ENCODE assay signal across 8 cellular contexts in genomic region chr20:29120575-29120974, GRCh38.
A peak's percentile ranks its signal among the peaks of the same experiment; 100 is the strongest.
DNase-seq lines count a peak whose midpoint lies in the region; ATAC-seq, FAIRE-seq and TF ChIP-seq lines count a peak whose summit lies in the region.
"Not testable (repeated sequence)": the region's sequence is repeated elsewhere in the genome, so short reads cannot be mapped to it uniquely, and the experiment has no call there.

No MANE protein-coding gene starts in this region.

- H3K36me3 Mint-ChIP-seq in activated naive CD8-positive, alpha-beta T cell treated with anti-CD3 and anti-CD28 coated beads, Interleukin-2, amount 50 U/mL, for 24 hours (ENCODE audit: low read depth): not testable (repeated sequence)

- H3K14ac ChIP-seq in trophoblast cell (ENCODE audit: low read length): not testable (repeated sequence)

- H3K4me1 Mint-ChIP-seq in activated naive CD8-positive, alpha-beta T cell treated with anti-CD3 and anti-CD28 coated beads, Interleukin-2, amount 50 U/mL, for 24 hours: not testable (repeated sequence)

- not testable (repeated sequence) for H3K18ac ChIP-seq in trophoblast cell (ENCODE audit: low read length)

- not testable (repeated sequence) for H4K91ac ChIP-seq in trophoblast cell (ENCODE audit: low read depth, low read length)

- TF ChIP-seq EP300 in A549 (IDR thresholded peaks at IDR 0.05): peak in 1 of 2 experiments; percentile 30; a peak in 1 of 5 replicates
- not testable (repeated sequence) for TF ChIP-seq EP300 in gastroesophageal sphincter (IDR thresholded peaks at IDR 0.05)

- H2BK12ac ChIP-seq in trophoblast cell (ENCODE audit: low read length): not testable (repeated sequence)

- WGBS in A549 (ENCODE audit: missing lambda C conversion rate): 3% methylated on average over 2 of the region's 2 CpGs
- WGBS in gastroesophageal sphincter (ENCODE audit: low coverage in 1 of 2), 2 donors: 4 to 10% methylated on average over 2 of the region's 2 CpGs
- WGBS in lung, 2 donors: 19 to 27% methylated on average over 2 of the region's 2 CpGs
- no CpG with 5 or more reads among the region's 2 CpGs for WGBS in trophoblast cell (ENCODE audit: extremely low coverage, insufficient coverage, insufficient read length)

- peak in 1 of 2 experiments; percentile 74 for DNase-seq in A549 (ENCODE audit: low read depth in 1 of 2, low spot score in 1 of 2)
- DNase-seq in H4 (ENCODE audit: low spot score): peak; percentile 85
- DNase-seq in activated naive CD8-positive, alpha-beta T cell treated with anti-CD3 and anti-CD28 coated beads, Interleukin-2, amount 50 U/mL, for 24 hours; left lobe of liver (ENCODE audit: low spot score); lung (ENCODE audit: low spot score); trophoblast cell; thoracic aorta (ENCODE audit: low spot score): not testable (repeated sequence)

- not testable (repeated sequence) for FAIRE-seq in A549 (lab: Jason Lieb, UNC)

- H3K27ac Mint-ChIP-seq in activated naive CD8-positive, alpha-beta T cell treated with anti-CD3 and anti-CD28 coated beads, Interleukin-2, amount 50 U/mL, for 24 hours: not testable (repeated sequence)

- H3K27ac ChIP-seq in A549: peak overlapping the region in 1 of 2 experiments; percentile 52; a peak in 2 of 6 replicates
- not testable (repeated sequence) for H3K27ac ChIP-seq in gastroesophageal sphincter; lung (ENCODE audit: low read depth in 1 of 2, low read length in 1 of 2); trophoblast cell (ENCODE audit: low read depth, low read length); thoracic aorta

- H3K4me3 ChIP-seq in A549, gastroesophageal sphincter, lung, thoracic aorta: not testable (repeated sequence)
- H3K4me3 ChIP-seq in trophoblast cell (ENCODE audit: low read depth, low read length): peak overlapping the region; percentile 30

- H3K79me1 ChIP-seq in trophoblast cell (ENCODE audit: low read length): not testable (repeated sequence)

- not testable (repeated sequence) for H2BK5ac ChIP-seq in trophoblast cell (ENCODE audit: low read depth, low read length, poor library complexity)

- not testable (repeated sequence) for H3K27me3 Mint-ChIP-seq in activated naive CD8-positive, alpha-beta T cell treated with anti-CD3 and anti-CD28 coated beads, Interleukin-2, amount 50 U/mL, for 24 hours

- not testable (repeated sequence) for H4K12ac ChIP-seq in trophoblast cell (ENCODE audit: low read depth, low read length)

- H3K9me3 ChIP-seq in A549 (peaks cover 12% of the 10 kb centered on the region), lung (ENCODE audit: control insufficient read depth in 2 of 2, insufficient read depth in 1 of 2, low read length in 1 of 2) (peaks cover 3 to 13% of the 10 kb centered on the region in 2 donors), trophoblast cell (ENCODE audit: insufficient read depth, low read depth, low read length) (peaks cover 21% of the 10 kb centered on the region)
- not testable (repeated sequence) for H3K9me3 ChIP-seq in gastroesophageal sphincter, thoracic aorta

- CTCF ChIA-PET in A549 (lab: Yijun Ruan, JAX): not testable (repeated sequence)

- H3K36me3 ChIP-seq in gastroesophageal sphincter: peaks cover 0 to 18% of the 10 kb centered on the region in 2 donors
- not testable (repeated sequence) for H3K36me3 ChIP-seq in lung (ENCODE audit: control insufficient read depth in 2 of 2, insufficient read depth in 2 of 2, low read length in 2 of 2); trophoblast cell (ENCODE audit: control insufficient read depth in 1 of 2, insufficient read depth in 2 of 2, low read length in 2 of 2); thoracic aorta

- peak overlapping the region; percentile 10 for H3K9ac ChIP-seq in trophoblast cell (ENCODE audit: low read length)

- 0 out of 3 replicates have a peak overlapping the region, but pooled peaks have one; percentile 17 for H3K4me2 ChIP-seq in A549
- not testable (repeated sequence) for H3K4me2 ChIP-seq in trophoblast cell (ENCODE audit: low read length)

- H3K9me3 Mint-ChIP-seq in activated naive CD8-positive, alpha-beta T cell treated with anti-CD3 and anti-CD28 coated beads, Interleukin-2, amount 50 U/mL, for 24 hours: peaks cover 19% of the 10 kb centered on the region

- TF ChIP-seq RAD21 in A549 (conservative IDR thresholded peaks at IDR 0.05 in 1 of 2, IDR thresholded peaks at IDR 0.05 in 1 of 2): not testable (repeated sequence)

- not testable (repeated sequence) for H2AK5ac ChIP-seq in trophoblast cell (ENCODE audit: low read length)

- not testable (repeated sequence) for H2BK120ac ChIP-seq in trophoblast cell (ENCODE audit: insufficient read depth, low read length, poor library complexity)

- POLR2A ChIA-PET in A549 (lab: Yijun Ruan, JAX): not testable (repeated sequence)

- H4K8ac ChIP-seq in trophoblast cell (ENCODE audit: low read depth, low read length): not testable (repeated sequence)

- not testable (repeated sequence) for TF ChIP-seq POLR2A in A549 (IDR thresholded peaks at IDR 0.05; ENCODE audit: low read length); gastroesophageal sphincter (IDR thresholded peaks at IDR 0.05)

- not testable (repeated sequence) for H3K79me2 ChIP-seq in trophoblast cell (ENCODE audit: control insufficient read depth, insufficient read depth, low read length, poor library complexity)

- TF ChIP-seq CTCF in A549 (IDR thresholded peaks at IDR 0.05); gastroesophageal sphincter (IDR thresholded peaks at IDR 0.05); lung (IDR thresholded peaks at IDR 0.05; ENCODE audit: control extremely low read depth, extremely low read depth); thoracic aorta (IDR thresholded peaks at IDR 0.05): not testable (repeated sequence)

- H3K4ac ChIP-seq in trophoblast cell (ENCODE audit: low read depth, low read length): not testable (repeated sequence)

- not testable (repeated sequence) for H3K4me3 Mint-ChIP-seq in activated naive CD8-positive, alpha-beta T cell treated with anti-CD3 and anti-CD28 coated beads, Interleukin-2, amount 50 U/mL, for 24 hours

- ATAC-seq in A549 (peak; percentile 95 to 100), gastroesophageal sphincter (peak; percentile 59), left lobe of liver (peak; percentile 36), lung (ENCODE audit: insufficient read depth, low FRiP score) (peak; percentile 56), thoracic aorta (ENCODE audit: insufficient number of reproducible peaks, low FRiP score, low read depth) (peak; percentile 12)
- peak; percentile 57 for ATAC-seq in activated naive CD8-positive, alpha-beta T cell treated with anti-CD3 and anti-CD28 coated beads, Interleukin-2, amount 50 U/mL, for 24 hours

- not testable (repeated sequence) for H3K23ac ChIP-seq in trophoblast cell (ENCODE audit: low read length)

- not testable (repeated sequence) for H2AFZ ChIP-seq in trophoblast cell (ENCODE audit: insufficient read depth, low read length, poor library complexity)

- not testable (repeated sequence) for H3K4me1 ChIP-seq in A549; gastroesophageal sphincter; lung (ENCODE audit: control insufficient read depth in 2 of 2, insufficient read depth in 2 of 2, low read length in 2 of 2); trophoblast cell (ENCODE audit: control insufficient read depth in 1 of 2, insufficient read depth in 2 of 2, low read length in 2 of 2); thoracic aorta (ENCODE audit: control insufficient read depth in 1 of 2, low read depth in 2 of 2)

- not testable (repeated sequence) for H3K27me3 ChIP-seq in gastroesophageal sphincter; lung (ENCODE audit: control insufficient read depth, insufficient read depth); trophoblast cell (ENCODE audit: insufficient read depth, low read length); thoracic aorta (replicated peaks; ENCODE audit: insufficient read depth)

TF ChIP-seq in A549, 52 proteins besides CTCF, POLR2A, EP300 and RAD21:
- 0 out of 2 replicates have a peak, but pooled peaks have one; percentile 21 for TF ChIP-seq NFE2L2 (conservative IDR thresholded peaks at IDR 0.05; ENCODE audit: low read length)
- TF ChIP-seq MAFK (IDR thresholded peaks at IDR 0.05; ENCODE audit: partially characterized antibody): peak; percentile 84
TF ChIP-seq in A549: peak in this region for 2; not testable (repeated sequence) for 50.

Comparison
In these comparisons a context has a peak if more than half of its experiments do, and no peak if none do; other contexts are left out.
1. ATAC-seq: peak in every context shown above with its lines; median percentile 98 in A549; 59 in gastroesophageal sphincter; 57 in activated naive CD8-positive, alpha-beta T cell treated with anti-CD3 and anti-CD28 coated beads, Interleukin-2, amount 50 U/mL, for 24 hours; 56 in lung; 36 in left lobe of liver; 12 in thoracic aorta.